Comparison of ENCODE assay signal across 13 cellular contexts in the genomic region with DNA sequence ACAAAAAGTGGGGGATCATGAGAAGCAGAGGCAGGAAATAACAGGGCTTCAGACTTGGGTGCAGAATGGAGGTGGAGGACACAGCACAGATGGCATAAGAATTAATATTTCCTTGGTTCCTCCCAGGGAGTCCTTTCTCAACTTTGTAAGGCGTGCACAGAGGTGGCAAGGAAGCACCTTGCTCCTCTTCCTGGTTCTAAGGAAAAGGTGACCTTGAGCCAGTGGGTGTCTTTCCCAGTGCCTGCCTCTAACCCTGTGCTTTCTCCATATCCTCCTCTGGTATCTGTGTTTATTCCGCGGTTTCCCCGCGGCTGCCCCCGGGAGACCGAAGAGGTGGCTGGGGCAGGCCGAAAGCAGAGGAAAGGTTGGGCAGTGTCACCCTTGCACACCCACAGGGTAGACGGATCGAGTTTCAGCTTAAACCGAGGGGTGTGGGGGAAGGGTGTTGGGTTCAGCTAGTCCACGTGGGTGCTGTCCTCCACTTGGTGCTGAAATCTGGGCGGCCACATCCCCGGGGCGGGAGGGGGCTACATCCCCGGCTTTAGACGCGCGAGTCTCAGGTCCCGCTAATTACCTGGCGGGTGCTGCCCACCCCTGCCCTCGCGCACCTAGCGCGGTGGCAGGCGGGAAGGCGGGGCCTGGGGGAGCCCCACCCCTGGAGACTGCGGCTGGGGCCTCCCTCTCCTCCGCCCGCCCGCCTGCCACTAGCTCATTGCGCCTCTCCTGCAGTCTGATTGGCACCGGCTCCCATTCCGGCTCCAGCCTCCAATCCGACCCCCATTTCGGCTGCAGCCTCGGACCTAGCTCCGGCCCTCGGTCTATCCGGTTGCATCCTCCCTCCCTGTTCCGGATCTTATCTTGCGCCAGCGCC. TPM values are rescaled to one million over a fixed set of nuclear protein-coding genes. Genes with fewer than 3 reads are reported as not detected.
DNase-seq lines count a peak whose midpoint lies in the region; ATAC-seq, FAIRE-seq and TF ChIP-seq lines count a peak whose summit lies in the region.
"Not testable (repeated sequence)": the region's sequence is repeated elsewhere in the genome, so short reads cannot be mapped to it uniquely, and the experiment has no call there.
"Had no signal": no experiment of that assay in that cellular context is flagged by ENCODE, and none has a peak within 500 bp of the region (broad histone marks: within the 10 kb centered on the region; RNA-seq: fewer than 3 reads in every experiment).

A gene (plus strand): TSS at position 712 of the 871 bp plus-strand sequence. CDS start 192 bp downstream, outside the sequence.

- WGBS in heart right ventricle, 2 donors = no CpG with 5 or more reads among the region's 43 CpGs
- no CpG with 5 or more reads among the region's 43 CpGs for WGBS in small intestine, 3 donors

- not testable (repeated sequence) for H3K27ac ChIP-seq in CD8-positive, alpha-beta T cell (ENCODE audit: low read depth, low read length); RWPE2 (ENCODE audit: poor library complexity, severe bottlenecking); colonic mucosa; heart right ventricle; lower lobe of right lung; small intestine (ENCODE audit: low read depth in 1 of 2, low read length in 1 of 2)

- H3K9me3 ChIP-seq in CD8-positive, alpha-beta T cell (ENCODE audit: low read length); RWPE2 (ENCODE audit: severe bottlenecking); colonic mucosa; heart right ventricle; lower lobe of right lung; small intestine (ENCODE audit: control insufficient read depth, low read depth): not testable (repeated sequence)

- H3K4me1 ChIP-seq in CD8-positive, alpha-beta T cell (ENCODE audit: insufficient read depth, low read length); RWPE2 (ENCODE audit: insufficient read depth, poor library complexity, severe bottlenecking); colonic mucosa; heart right ventricle; lower lobe of right lung; small intestine (ENCODE audit: control insufficient read depth in 2 of 2, insufficient read depth in 1 of 2, low read depth in 1 of 2, low read length in 1 of 2): not testable (repeated sequence)

- not testable (repeated sequence) for H3K27me3 ChIP-seq in CD8-positive, alpha-beta T cell (ENCODE audit: insufficient read depth, low read length); RWPE2 (ENCODE audit: insufficient read depth, poor library complexity, severe bottlenecking); colonic mucosa; heart right ventricle; lower lobe of right lung (ENCODE audit: low read depth); small intestine (ENCODE audit: control insufficient read depth in 2 of 2, insufficient read depth in 2 of 2, low read length in 2 of 2)

- H3K36me3 Mint-ChIP-seq in CD8-positive, alpha-beta T cell; activated T-cell treated with anti-CD3 and anti-CD28 coated beads, Interleukin-2, amount 50 U/mL, for 4 hours (ENCODE audit: insufficient read depth): not testable (repeated sequence)

- intact Hi-C loops in CD8-positive, alpha-beta T cell (cut with DNase I, micrococcal nuclease); colonic mucosa (cut with DNase I); heart right ventricle (cut with DNase I); lower lobe of right lung (cut with DNase I): not testable (repeated sequence)

- DNase-seq in CD8-positive, alpha-beta T cell; RWPE2 (ENCODE audit: low spot score); activated T-cell treated with anti-CD3 and anti-CD28 coated beads, Interleukin-2, amount 50 U/mL, for 4 hours; colonic mucosa; heart right ventricle; lower lobe of right lung; small intestine; ureter (ENCODE audit: low spot score): not testable (repeated sequence)

- not testable (repeated sequence) for H3K4me3 ChIP-seq in CD8-positive, alpha-beta T cell (ENCODE audit: low read depth, low read length); RWPE2 (ENCODE audit: severe bottlenecking); colonic mucosa; heart right ventricle; lower lobe of right lung; small intestine (ENCODE audit: low read depth in 1 of 2, low read length in 2 of 2)

- not testable (repeated sequence) for H3K9me3 Mint-ChIP-seq in CD8-positive, alpha-beta T cell; activated T-cell treated with anti-CD3 and anti-CD28 coated beads, Interleukin-2, amount 50 U/mL, for 4 hours

- H3K9ac ChIP-seq in colonic mucosa (ENCODE audit: low read depth in 2 of 2, low read length in 2 of 2) = not testable (repeated sequence)

- peak; percentile 18 for ATAC-seq in CD8-positive, alpha-beta T cell
- ATAC-seq in RWPE2 (ENCODE audit: low read depth) = peak; percentile 80
- ATAC-seq in activated T-cell treated with anti-CD3 and anti-CD28 coated beads, Interleukin-2, amount 50 U/mL, for 4 hours = peak; percentile 58 to 59
- ATAC-seq in heart right ventricle = peak in 7 of 8 donors; percentile 20 to 66 (median 35)
- peak; percentile 63 to 69 for ATAC-seq in lower lobe of right lung

- FAIRE-seq in small intestine (lab: Jason Lieb, UNC) = not testable (repeated sequence)

- POLR2A ChIA-PET in CD8-positive, alpha-beta T cell (lab: Charles Lee) = not testable (repeated sequence)

- not testable (repeated sequence) for H3K36me3 ChIP-seq in CD8-positive, alpha-beta T cell (ENCODE audit: insufficient read depth, low read length); colonic mucosa; heart right ventricle; lower lobe of right lung; small intestine (ENCODE audit: control insufficient read depth in 2 of 2, insufficient read depth in 2 of 2, low read length in 2 of 2)
- peaks cover 13% of the 10 kb centered on the region for H3K36me3 ChIP-seq in RWPE2 (ENCODE audit: low read depth)

- not testable (repeated sequence) for H3K4me3 Mint-ChIP-seq in CD8-positive, alpha-beta T cell; activated T-cell treated with anti-CD3 and anti-CD28 coated beads, Interleukin-2, amount 50 U/mL, for 4 hours

- H3K27me3 Mint-ChIP-seq in CD8-positive, alpha-beta T cell (ENCODE audit: low read depth) = peaks cover 11% of the 10 kb centered on the region
- peaks cover 13% of the 10 kb centered on the region for H3K27me3 Mint-ChIP-seq in activated T-cell treated with anti-CD3 and anti-CD28 coated beads, Interleukin-2, amount 50 U/mL, for 4 hours (ENCODE audit: low read depth)

- CTCF ChIA-PET in CD8-positive, alpha-beta T cell (lab: Charles Lee) = not testable (repeated sequence)

- H3K27ac Mint-ChIP-seq in CD8-positive, alpha-beta T cell = not testable (repeated sequence)

- not testable (repeated sequence) for TF ChIP-seq CTCF in CD8-positive, alpha-beta T cell (IDR thresholded peaks at IDR 0.05); RWPE2 (IDR thresholded peaks at IDR 0.05; ENCODE audit: poor library complexity, severe bottlenecking); colonic mucosa (IDR thresholded peaks at IDR 0.05); heart right ventricle (IDR thresholded peaks at IDR 0.05); lower lobe of right lung (IDR thresholded peaks at IDR 0.05)

- H3K4me1 Mint-ChIP-seq in CD8-positive, alpha-beta T cell (ENCODE audit: low read depth); activated T-cell treated with anti-CD3 and anti-CD28 coated beads, Interleukin-2, amount 50 U/mL, for 4 hours (ENCODE audit: low read depth): not testable (repeated sequence)

RNA-seq across cellular contexts. Expression of the gene that starts here (rescaled TPM):
- total RNA-seq in CD8-positive, alpha-beta T cell = not detected
- total RNA-seq in activated T-cell treated with anti-CD3 and anti-CD28 coated beads, Interleukin-2, amount 50 U/mL, for 4 hours = not detected
- total RNA-seq in colonic mucosa (100 to 1,000 TPM; 184 to 204 TPM), heart right ventricle (under 1 TPM in 4 of 10 donors, not detected in 6; 0.32 to 0.57 (median 0.39) TPM), lower lobe of right lung (0.80 TPM), ureter (32.8 TPM)
- polyA plus RNA-seq in heart right ventricle (under 1 TPM; 0.22 TPM), small intestine (100 to 1,000 TPM in 1 of 3 donors, 10 to 100 TPM in 2; 78.7 to 115 (median 97.0) TPM)
- total RNA-seq: A172; CD4-positive, CD25-positive, alpha-beta regulatory T cell; fibroblast of lung; M059J; pulmonary artery endothelial cell had no signal
- polyA plus RNA-seq: CD4-positive, CD25-positive, alpha-beta regulatory T cell had no signal

Comparison
In these comparisons a context has a peak if more than half of its experiments do, and no peak if none do; other contexts are left out.
1. RNA of the gene that starts here (total RNA-seq): 184 to 204 TPM in colonic mucosa and 32.8 TPM in ureter (single experiment); 0.80 TPM in lower lobe of right lung (single experiment), not detected in activated T-cell treated with anti-CD3 and anti-CD28 coated beads, Interleukin-2, amount 50 U/mL, for 4 hours, 0.32 to 0.57 TPM in heart right ventricle and not detected in CD8-positive, alpha-beta T cell; every median in the first group is over 10 times any median in the second.
2. RNA of the gene that starts here (polyA plus RNA-seq): 78.7 to 115 TPM in small intestine; 0.22 TPM in heart right ventricle; every median in the first group is over 10 times any median in the second.
3. Peak in ATAC-seq in CD8-positive, alpha-beta T cell; RNA of the gene not detected or under 1 TPM.
4. Peak in ATAC-seq in activated T-cell treated with anti-CD3 and anti-CD28 coated beads, Interleukin-2, amount 50 U/mL, for 4 hours; RNA of the gene not detected or under 1 TPM.
5. Peak in ATAC-seq in heart right ventricle; RNA of the gene not detected or under 1 TPM.
6. Peak in ATAC-seq in lower lobe of right lung; RNA of the gene not detected or under 1 TPM.
7. ATAC-seq: peak in every context shown above with its lines; median percentile 80 in RWPE2; 66 in lower lobe of right lung; 58 in activated T-cell treated with anti-CD3 and anti-CD28 coated beads, Interleukin-2, amount 50 U/mL, for 4 hours; 35 in heart right ventricle; 18 in CD8-positive, alpha-beta T cell.